13 cellular contexts compared by ENCODE assay signal in genomic region chr3:141858312-141858711, GRCh38.
"Had no signal": no experiment of that assay in that cellular context is flagged by ENCODE, and none has a peak within 500 bp of the region (broad histone marks: within the 10 kb centered on the region; RNA-seq: fewer than 3 reads in every experiment).

No MANE protein-coding gene starts in this region.

- ATAC-seq: esophagus mucosa; stimulated activated memory B cell treated with anti-CD40 and anti-IgM and Interleukin-4, amounts not matched to agents 10 μg/mL and 1 μg/mL and 100 μg/mL, for 72 hours had no signal

- H3K27ac Mint-ChIP-seq: activated naive CD4-positive, alpha-beta T cell treated with anti-CD3 and anti-CD28 coated beads for 36 hours; stimulated activated memory B cell treated with anti-CD40 and anti-IgM and Interleukin-4, amounts not matched to agents 10 μg/mL and 1 μg/mL and 100 μg/mL, for 72 hours; T-helper 1 cell treated with Interleukin-12 subunit alpha and Interleukin-12 subunit beta and Interleukin-4 antibody, amounts not matched to agents 30 μg/mL and 1 μg/mL, for 36 hours had no signal

- DNase-seq: activated CD4-positive, alpha-beta T cell treated with anti-CD3 and anti-CD28 coated beads, Interleukin-2, amount 50 U/mL, for 1 hour; activated naive CD4-positive, alpha-beta T cell treated with anti-CD3 and anti-CD28 coated beads for 36 hours; activated T-cell treated with anti-CD3 and anti-CD28 coated beads for 4 hours; islet precursor cell; midbrain; posterior cingulate gyrus; retina; stimulated activated CD4-positive, alpha-beta T cell treated with anti-CD3 and anti-CD28 coated beads, Interleukin-2, amount 100 ng/mL, for 48 hours; tibial artery had no signal

- H3K27me3 Mint-ChIP-seq: stimulated activated memory B cell treated with anti-CD40 and anti-IgM and Interleukin-4, amounts not matched to agents 10 μg/mL and 1 μg/mL and 100 μg/mL, for 72 hours had no signal

- H3K9me3 ChIP-seq: tibial artery had no signal

- H3K4me3 ChIP-seq: lung, tibial artery had no signal

- H3K36me3 ChIP-seq: tibial artery had no signal

- H3K27me3 ChIP-seq: tibial artery had no signal

- H3K4me1 ChIP-seq: tibial artery had no signal

- H3K27ac ChIP-seq: tibial artery had no signal

- H3K36me3 Mint-ChIP-seq: stimulated activated memory B cell treated with anti-CD40 and anti-IgM and Interleukin-4, amounts not matched to agents 10 μg/mL and 1 μg/mL and 100 μg/mL, for 72 hours had no signal

- H3K4me3 Mint-ChIP-seq: activated naive CD4-positive, alpha-beta T cell treated with anti-CD3 and anti-CD28 coated beads for 36 hours; T-helper 1 cell treated with Interleukin-12 subunit alpha and Interleukin-12 subunit beta and Interleukin-4 antibody, amounts not matched to agents 30 μg/mL and 1 μg/mL, for 36 hours had no signal
